Comparison of ENCODE assay signal across 19 cellular contexts in the genomic region with DNA sequence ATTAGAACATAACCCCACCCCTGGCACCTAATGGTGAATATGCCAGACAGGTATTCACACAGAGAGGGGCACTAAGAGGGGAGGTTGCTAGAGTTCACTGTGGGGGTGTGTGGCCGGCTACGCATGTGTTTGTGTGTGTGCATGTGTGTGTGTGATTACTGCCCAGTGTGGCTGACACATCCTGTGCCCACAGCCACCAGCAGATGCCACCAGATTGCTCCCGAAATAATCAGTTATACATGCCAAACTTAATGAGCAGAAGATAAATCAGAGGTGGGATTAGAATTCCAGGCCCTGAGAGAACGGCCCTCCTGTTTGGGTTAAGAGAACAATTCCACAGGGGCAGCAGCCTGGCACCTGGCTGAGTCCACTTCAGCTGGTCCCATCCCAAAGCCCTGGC.
DNase-seq lines count a peak whose midpoint lies in the region; ATAC-seq and TF ChIP-seq lines count a peak whose summit lies in the region.
"Had no signal": no experiment of that assay in that cellular context is flagged by ENCODE, and none has a peak within 500 bp of the region (broad histone marks: within the 10 kb centered on the region; RNA-seq: fewer than 3 reads in every experiment).

No MANE protein-coding gene starts in this region.

- H3K79me1 ChIP-seq in mesendoderm (ENCODE audit: low read length): no peaks in the 10 kb centered on the region

- no peak overlapping the region for H3K18ac ChIP-seq in mesendoderm (ENCODE audit: low read length)

- no peak overlapping the region for H4K8ac ChIP-seq in mesendoderm (ENCODE audit: low read depth, low read length)

- DNase-seq in GM23248 (no peak), NCI-H69 (lab: John Stamatoyannopoulos, UW) (peak; percentile 88), dorsolateral prefrontal cortex (peak in 7 of 10 donors; percentile 27 to 82 (median 61)), osteoblast (ENCODE audit: insufficient read length, low spot score, missing footprints) (no peak), NCI-H1092 (lab: John Stamatoyannopoulos, UW) (no peak), mesendoderm (no peak)
- DNase-seq in activated CD8-positive, alpha-beta memory T cell treated with anti-CD3 and anti-CD28 coated beads, Interleukin-2, amount 50 U/mL, for 48 hours: no peak
- DNase-seq: activated CD4-positive, alpha-beta T cell treated with anti-CD3 and anti-CD28 coated beads for 1 hour; colonic mucosa; DMS153; H7; NCI-H226; psoas muscle; SHP77 treated with DMSO at 0.1 percent for 48 hours; stimulated activated naive CD4-positive, alpha-beta T cell treated with Interleukin-2 at 50 U/mL for 16 hours; T-helper 9 cell had no signal

- no peak for ATAC-seq in HG02981 (IDR thresholded peaks at IDR 0.05; ENCODE audit: unreplicated experiment)
- ATAC-seq: naive thymus-derived CD4-positive, alpha-beta T cell; psoas muscle had no signal

- no peak overlapping the region for H2BK5ac ChIP-seq in mesendoderm (ENCODE audit: low read length)

- no peak overlapping the region for H3K56ac ChIP-seq in mesendoderm (ENCODE audit: low read length)

- no peak overlapping the region for H3K4me2 ChIP-seq in GM23248 (ENCODE audit: unreplicated experiment)
- H3K4me2 ChIP-seq in osteoblast (ENCODE audit: insufficient read depth, low read length): no peak overlapping the region
- H3K4me2 ChIP-seq in mesendoderm (ENCODE audit: low read length): no peak overlapping the region

- no peak overlapping the region for H3K4ac ChIP-seq in mesendoderm (ENCODE audit: low read depth, low read length)

- in situ Hi-C loops in GM23248 (cut with MboI): no loop called here

- H3K4me1 ChIP-seq in GM23248 (ENCODE audit: insufficient read depth) (peaks cover 7% of the 10 kb centered on the region), osteoblast (ENCODE audit: insufficient read depth, low read length) (peaks cover 14% of the 10 kb centered on the region), mesendoderm (ENCODE audit: control insufficient read depth, low read depth, low read length) (no peaks in the 10 kb centered on the region)
- H3K4me1 ChIP-seq: colonic mucosa, psoas muscle had no signal

- peaks cover 10% of the 10 kb centered on the region for H3F3A ChIP-seq in GM23248 (ENCODE audit: insufficient read depth)

- H3K9ac ChIP-seq in GM23248 (no peak overlapping the region), mesendoderm (ENCODE audit: low read length) (no peak overlapping the region)

- 64 to 71% methylated on average over 4 of the region's 4 CpGs for WGBS in GM23248 (ENCODE audit: low coverage in 1 of 2, low lambda C conversion rate in 2 of 2, missing lambda C conversion rate in 2 of 2), 2 experiments
- no CpG with 5 or more reads among the region's 4 CpGs for WGBS in mesendoderm (ENCODE audit: extremely low coverage, insufficient coverage, low lambda C conversion rate)

- H3K36me3 ChIP-seq in GM23248 (ENCODE audit: low read depth) (no peaks in the 10 kb centered on the region), osteoblast (ENCODE audit: insufficient read depth, low read length) (no peaks in the 10 kb centered on the region), mesendoderm (ENCODE audit: control insufficient read depth, insufficient read depth, low read length) (no peaks in the 10 kb centered on the region)
- H3K36me3 ChIP-seq: colonic mucosa had no signal

- no peaks in the 10 kb centered on the region for H3K27me3 ChIP-seq in GM23248 (replicated peaks; ENCODE audit: insufficient read depth)
- no peaks in the 10 kb centered on the region for H3K27me3 ChIP-seq in dorsolateral prefrontal cortex
- H3K27me3 ChIP-seq in osteoblast (ENCODE audit: insufficient read depth, low read length): no peaks in the 10 kb centered on the region
- no peaks in the 10 kb centered on the region for H3K27me3 ChIP-seq in mesendoderm (ENCODE audit: insufficient read depth, low read length, poor library complexity)
- H3K27me3 ChIP-seq: colonic mucosa had no signal

- H4K20me1 ChIP-seq in GM23248 (ENCODE audit: insufficient read depth) (no peaks in the 10 kb centered on the region), osteoblast (ENCODE audit: insufficient read depth, low read length) (no peaks in the 10 kb centered on the region)

- H3K27ac ChIP-seq in GM23248: no peak overlapping the region
- H3K27ac ChIP-seq in dorsolateral prefrontal cortex: peak overlapping the region in 56 of 59 donors; percentile 15 to 87 (median 68)
- no peak overlapping the region for H3K27ac ChIP-seq in osteoblast (ENCODE audit: low read depth, low read length)
- no peak overlapping the region for H3K27ac ChIP-seq in mesendoderm (ENCODE audit: low read depth, low read length)
- H3K27ac ChIP-seq: colonic mucosa, epithelial cell of prostate, psoas muscle had no signal

- H3K79me2 ChIP-seq in GM23248 (ENCODE audit: insufficient read depth): no peaks in the 10 kb centered on the region
- no peaks in the 10 kb centered on the region for H3K79me2 ChIP-seq in osteoblast (ENCODE audit: insufficient read depth, low read length)
- H3K79me2 ChIP-seq in mesendoderm (ENCODE audit: control insufficient read depth, insufficient read depth, low read length): no peaks in the 10 kb centered on the region

- H2AFZ ChIP-seq in GM23248: peak overlapping the region; percentile 52
- H2AFZ ChIP-seq in osteoblast (ENCODE audit: low read length): peak overlapping the region; percentile 71

- TF ChIP-seq CTCF in dorsolateral prefrontal cortex (IDR thresholded peaks at IDR 0.05 in 54 of 56, conservative IDR thresholded peaks at IDR 0.05 in 2 of 56; ENCODE audit: low read depth in 1 of 56, partially characterized antibody in 56 of 56) (peak in 45 of 56 donors; percentile 4 to 63 (median 37)), osteoblast (IDR thresholded peaks at IDR 0.05; ENCODE audit: extremely low read depth, low read depth, low read length) (no peak)

- intact Hi-C loops in dorsolateral prefrontal cortex (cut with DNase I): loop anchor here (10.0 kb wide), 3 partner anchors 137 to 417 kb away; no protein-coding TSS in a partner anchor

- no peaks in the 10 kb centered on the region for H3K9me2 ChIP-seq in GM23248 (ENCODE audit: insufficient read depth)

- no peak overlapping the region for H3K4me3 ChIP-seq in GM23248
- H3K4me3 ChIP-seq in dorsolateral prefrontal cortex: no peak overlapping the region
- no peak overlapping the region for H3K4me3 ChIP-seq in osteoblast (ENCODE audit: insufficient read depth, low read length)
- H3K4me3 ChIP-seq in mesendoderm (ENCODE audit: low read length): no peak overlapping the region
- H3K4me3 ChIP-seq: colonic mucosa, psoas muscle had no signal

- H3K9me3 ChIP-seq in GM23248 (ENCODE audit: low read depth): no peaks in the 10 kb centered on the region
- no peaks in the 10 kb centered on the region for H3K9me3 ChIP-seq in osteoblast (ENCODE audit: low read depth, low read length)
- H3K9me3 ChIP-seq: colonic mucosa, psoas muscle had no signal

- no peak overlapping the region for H2BK120ac ChIP-seq in mesendoderm (ENCODE audit: low read depth, low read length)

- no peak overlapping the region for H2BK15ac ChIP-seq in mesendoderm (replicated peaks; ENCODE audit: low read depth)

- H4K5ac ChIP-seq in mesendoderm (ENCODE audit: low read length): no peak overlapping the region

- H2AK5ac ChIP-seq in mesendoderm (ENCODE audit: low read length): no peak overlapping the region

- H3K23ac ChIP-seq in mesendoderm (ENCODE audit: low read length): no peak overlapping the region

Comparison
In these comparisons a context has a peak if more than half of its experiments do, and no peak if none do; other contexts are left out.
1. DNase-seq: peak in NCI-H69 (single experiment) and dorsolateral prefrontal cortex (7 of 10); none in GM23248 (single experiment), osteoblast (single experiment), activated CD8-positive, alpha-beta memory T cell treated with anti-CD3 and anti-CD28 coated beads, Interleukin-2, amount 50 U/mL, for 48 hours (single experiment), NCI-H1092 (single experiment) and mesendoderm (single experiment).
2. H3K27ac ChIP-seq: peak in dorsolateral prefrontal cortex (56 of 59); none in GM23248 (single experiment), osteoblast (single experiment) and mesendoderm (single experiment).